ENCODE assay signal across 23 cellular contexts in the genomic region with DNA sequence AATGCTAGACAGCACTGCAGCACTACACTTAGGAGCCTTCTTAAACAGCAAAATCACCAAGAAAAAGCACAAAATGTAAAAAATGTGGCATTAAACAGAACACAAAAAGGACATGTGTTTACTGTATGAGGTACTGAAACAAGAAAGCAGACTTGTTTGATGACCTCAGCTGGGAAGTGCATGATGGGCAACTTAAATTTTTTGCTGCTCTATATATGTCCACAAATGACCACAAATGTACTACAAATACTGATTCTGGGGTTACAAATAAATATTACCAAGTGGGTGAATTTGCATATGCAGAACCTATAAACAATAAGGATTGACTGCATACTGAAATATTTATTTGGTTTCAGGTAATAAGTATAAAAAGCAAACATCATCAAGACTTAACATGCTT. TPM values are rescaled to one million over a fixed set of nuclear protein-coding genes. Genes with fewer than 3 reads are reported as not detected.
DNase-seq lines count a peak whose midpoint lies in the region; ATAC-seq, FAIRE-seq and TF ChIP-seq lines count a peak whose summit lies in the region.
"Had no signal": no experiment of that assay in that cellular context is flagged by ENCODE, and none has a peak within 500 bp of the region (broad histone marks: within the 10 kb centered on the region; RNA-seq: fewer than 3 reads in every experiment).

No MANE protein-coding gene starts in this region.

- no peaks in the 10 kb centered on the region for H3K27me3 ChIP-seq in K562 (ENCODE audit: control insufficient read depth in 2 of 2, insufficient read depth in 2 of 2, low read length in 2 of 2)
- no peaks in the 10 kb centered on the region for H3K27me3 ChIP-seq in rectal smooth muscle tissue (ENCODE audit: control insufficient read depth, insufficient read depth, low read length)
- H3K27me3 ChIP-seq: SJSA1 had no signal

- peaks cover 22% of the 10 kb centered on the region for H3K36me3 ChIP-seq in K562 (ENCODE audit: control insufficient read depth, insufficient read depth, low read length)
- peaks cover 3% of the 10 kb centered on the region for H3K36me3 ChIP-seq in rectal smooth muscle tissue (ENCODE audit: control insufficient read depth, insufficient read depth, low read length)

- in situ Hi-C loops in K562 (cut with MboI), result no loop called here

- H3K4me1 ChIP-seq in K562 (replicated peaks in 1 of 2; ENCODE audit: control insufficient read depth in 2 of 2, insufficient read depth in 2 of 2, low read length in 2 of 2), result peaks cover 3 to 17% of the 10 kb centered on the region in 2 experiments; a peak in 3 of 5 replicates
- peaks cover 22% of the 10 kb centered on the region for H3K4me1 ChIP-seq in rectal smooth muscle tissue (ENCODE audit: control insufficient read depth, insufficient read depth, low read length)

- peaks cover 73% of the 10 kb centered on the region for H3K79me2 ChIP-seq in K562 (ENCODE audit: control insufficient read depth, insufficient read depth, low read length)

- peak overlapping the region; percentile 30; the same call in 1 of the 3 replicates for H3K27ac ChIP-seq in K562 (ENCODE audit: extremely low read depth, low read depth, low read length)
- H3K27ac ChIP-seq in rectal smooth muscle tissue (ENCODE audit: low read depth, low read length), result peak overlapping the region; percentile 28
- H3K27ac ChIP-seq: KMS-11, SJSA1 had no signal

- H3K4me3 ChIP-seq in K562 (no peak overlapping the region), rectal smooth muscle tissue (ENCODE audit: low read length) (no peak overlapping the region)
- H3K4me3 ChIP-seq: SJSA1 had no signal

- DNase-seq in K562 (ENCODE audit: extremely low read depth in 1 of 4, low spot score in 3 of 4) (no peak), glomerular visceral epithelial cell (ENCODE audit: extremely low spot score) (no peak)
- DNase-seq: ACHN, C1 segment of cervical spinal cord, NCI-H1092, NCI-H1436 treated with DMSO at 0.1 percent for 48 hours, NCI-H2081, NCI-H2171 treated with DMSO at 0.1 percent for 48 hours, NCI-H446, NCI-H526 treated with DMSO at 0.1 percent for 48 hours, SW 1271 had no signal

- TF ChIP-seq EP300 in K562 (IDR thresholded peaks at IDR 0.05; ENCODE audit: low read length), result no peak

- no peak overlapping the region for H3K9ac ChIP-seq in K562 (ENCODE audit: insufficient read depth in 1 of 2, low read depth in 2 of 2, low read length in 2 of 2)
- no peak overlapping the region for H3K9ac ChIP-seq in rectal smooth muscle tissue (ENCODE audit: low read length)
- H3K9ac ChIP-seq: KMS-11 had no signal

- no peak for TF ChIP-seq POLR2A in K562 (conservative IDR thresholded peaks at IDR 0.05)

- TF ChIP-seq RAD21 in K562 (CRISPR knock-in tag; conservative IDR thresholded peaks at IDR 0.05 in 1 of 2, IDR thresholded peaks at IDR 0.05 in 1 of 2), result no peak

- H2AFZ ChIP-seq in K562 (ENCODE audit: low read depth, low read length), result no peak overlapping the region

- BruUV-seq in K562 (replicated peaks; lab: Mats Ljungman, UMichigan), result no TSS peak

- peak; percentile 40 for ATAC-seq in GM19468 (IDR thresholded peaks at IDR 0.05; ENCODE audit: extremely low read depth, unreplicated experiment)
- peak; percentile 43 for ATAC-seq in HG03378 (IDR thresholded peaks at IDR 0.05; ENCODE audit: unreplicated experiment)
- peak; percentile 43 for ATAC-seq in K562
- ATAC-seq in HG02763 (IDR thresholded peaks at IDR 0.05; ENCODE audit: unreplicated experiment), result no peak
- no peak for ATAC-seq in GM21576 (IDR thresholded peaks at IDR 0.05; ENCODE audit: unreplicated experiment)
- ATAC-seq in GM18907 (IDR thresholded peaks at IDR 0.05; ENCODE audit: unreplicated experiment), result no peak
- ATAC-seq: Panc1 had no signal

- no peak overlapping the region for H3K4me2 ChIP-seq in K562 (ENCODE audit: insufficient read depth, low read length)
- H3K4me2 ChIP-seq: KMS-11 had no signal

- intact Hi-C loops in K562 (cut with micrococcal nuclease), result no loop called here

- no peaks in the 10 kb centered on the region for H4K20me1 ChIP-seq in K562 (replicated peaks; ENCODE audit: control insufficient read depth, insufficient read depth, low read length)

- no peaks in the 10 kb centered on the region for H3K9me1 ChIP-seq in K562 (ENCODE audit: control insufficient read depth, insufficient read depth, low read length)

- FAIRE-seq in K562 (lab: Jason Lieb, UNC), result no peak
- FAIRE-seq: D721Med, GM19239, H1 had no signal

- CTCF ChIA-PET in K562 (lab: Yijun Ruan, JAX; ENCODE audit: low intra/inter-chr PET ratio), result no interaction called here

- TF ChIP-seq CTCF in K562 (IDR thresholded peaks at IDR 0.05 in 2 of 3, conservative IDR thresholded peaks at IDR 0.05 in 1 of 3; ENCODE audit: insufficient read depth in 2 of 3, low read depth in 1 of 3, low read length in 3 of 3), result no peak

- POLR2A ChIA-PET in K562 (lab: Yijun Ruan, JAX), result interaction anchor here (1.0 kb wide), 1 partner anchor 33 kb away, joined by 3 read pairs; no protein-coding TSS in a partner anchor

- no peaks in the 10 kb centered on the region for H3K9me3 ChIP-seq in K562 (replicated peaks; ENCODE audit: control insufficient read depth, insufficient read depth, low read depth, low read length)
- H3K9me3 ChIP-seq: SJSA1 had no signal

TF ChIP-seq in K562, 482 proteins besides CTCF, POLR2A, EP300 and RAD21 (continues in another document):
- TF ChIP-seq TCFL5 (CRISPR knock-in tag; conservative IDR thresholded peaks at IDR 0.05) (no peak), MYBL2 (IDR thresholded peaks at IDR 0.05; ENCODE audit: low read depth) (no peak), MYBL2 (CRISPR knock-in tag; IDR thresholded peaks at IDR 0.05; ENCODE audit: borderline replicate concordance) (no peak), CBFA2T3 (IDR thresholded peaks at IDR 0.05) (no peak), SIRT6 (IDR thresholded peaks at IDR 0.05; ENCODE audit: low read depth, low read length) (no peak), GATAD2A (IDR thresholded peaks at IDR 0.05) (no peak), CHAMP1 (IDR thresholded peaks at IDR 0.05) (no peak)

RNA-seq across cellular contexts. Expression of gene RAB23, which starts 13.1 kb away (rescaled TPM):
- 2.6 and 13.3 TPM in 2 replicates for total RNA-seq in K562 (2011; cell fraction: chromatin; rRNA removed; ENCODE audit: low replicate concordance)
- 2.2 and 3.0 TPM in 2 replicates for total RNA-seq in K562 (2011; cell fraction: nucleolus; rRNA removed)
- total RNA-seq in K562 (2011; cell fraction: nucleoplasm; rRNA removed), result 7.0 and 17.6 TPM in 2 replicates
- total RNA-seq in K562 (2014; rRNA removed), result 6.0 and 7.1 TPM in 2 replicates
- total RNA-seq in K562 (2014; rRNA removed; fragmentation: Illumina TruSeq; extraction: Trizol), result 15.0 and 16.9 TPM in 2 replicates
- 16.4 and 18.0 TPM in 2 replicates for total RNA-seq in K562 (2015; rRNA removed; fragmentation: Illumina TruSeq; extraction: Trizol)
- 9.4 and 10.0 TPM in 2 replicates for total RNA-seq in K562 (2021)
- 9.6 and 14.1 TPM in 2 replicates for polyA plus RNA-seq in K562 (2011; rRNA removed)
- 1.8 and 2.9 TPM in 2 replicates for polyA plus RNA-seq in K562 (2011; cell fraction: cytosol; rRNA removed)
- polyA plus RNA-seq in K562 (2011; cell fraction: nucleus; rRNA removed), result 5.1 and 7.7 TPM in 2 replicates
- polyA plus RNA-seq in K562 (2012), result 6.7 and 8.7 TPM in 2 replicates
- 10.7 and 14.3 TPM in 2 replicates for polyA plus RNA-seq in K562 (2014; fragmentation: Illumina TruSeq; extraction: Trizol)
- polyA plus RNA-seq in K562 (2014; fragmentation: Nextera tagmentation; extraction: Ambion mirVana), result 1 to 10 TPM; 3.4 to 3.6 TPM
- 8.4 and 10.0 TPM in 2 replicates for polyA plus RNA-seq in K562 (2014; rRNA removed)
- 13.2 and 14.3 TPM in 2 replicates for polyA minus RNA-seq in K562 (2011; rRNA and poly(A)+ RNA removed)
- polyA minus RNA-seq in K562 (2011; cell fraction: cytosol; rRNA and poly(A)+ RNA removed), result 3.1 and 3.7 TPM in 2 replicates
- polyA minus RNA-seq in K562 (2011; cell fraction: nucleus; rRNA and poly(A)+ RNA removed), result 5.1 and 5.7 TPM in 2 replicates

RNA-seq across cellular contexts. Expression of gene BAG2, which starts 36.9 kb away (rescaled TPM):
- 4.4 and 16.7 TPM in 2 replicates for total RNA-seq in K562 (2011; cell fraction: chromatin; rRNA removed; ENCODE audit: low replicate concordance)
- 3.8 and 5.3 TPM in 2 replicates for total RNA-seq in K562 (2011; cell fraction: nucleolus; rRNA removed)
- 10.3 and 19.5 TPM in 2 replicates for total RNA-seq in K562 (2011; cell fraction: nucleoplasm; rRNA removed)
- total RNA-seq in K562 (2014; rRNA removed) (12.8 and 13.8 TPM in 2 replicates), K562 (2014; rRNA removed; fragmentation: Illumina TruSeq; extraction: Trizol) (20.3 and 21.2 TPM in 2 replicates), K562 (2015; rRNA removed; fragmentation: Illumina TruSeq; extraction: Trizol) (17.6 and 19.7 TPM in 2 replicates), K562 (2021) (17.6 and 19.9 TPM in 2 replicates)
- polyA plus RNA-seq in K562 (2011; rRNA removed) (14.5 and 20.7 TPM in 2 replicates), K562 (2014; fragmentation: Illumina TruSeq; extraction: Trizol) (15.6 and 18.7 TPM in 2 replicates), K562 (2014; fragmentation: Nextera tagmentation; extraction: Ambion mirVana) (10 to 100 TPM; 12.8 to 14.0 TPM), K562 (2014; rRNA removed) (14.5 and 15.3 TPM in 2 replicates)
- polyA plus RNA-seq in K562 (2011; cell fraction: cytosol; rRNA removed), result 5.9 and 7.0 TPM in 2 replicates
- polyA plus RNA-seq in K562 (2011; cell fraction: nucleus; rRNA removed), result 3.3 and 4.5 TPM in 2 replicates
- 8.9 and 12.9 TPM in 2 replicates for polyA plus RNA-seq in K562 (2012)
- 14.5 and 15.8 TPM in 2 replicates for polyA minus RNA-seq in K562 (2011; rRNA and poly(A)+ RNA removed)
- 5.5 and 6.9 TPM in 2 replicates for polyA minus RNA-seq in K562 (2011; cell fraction: cytosol; rRNA and poly(A)+ RNA removed)
- 8.5 and 12.8 TPM in 2 replicates for polyA minus RNA-seq in K562 (2011; cell fraction: nucleus; rRNA and poly(A)+ RNA removed)

Comparison
In these comparisons a context has a peak if more than half of its experiments do, and no peak if none do; other contexts are left out.
1. ATAC-seq: peak in GM19468 (single experiment), HG03378 (single experiment) and K562 (single experiment); none in HG02763 (single experiment), GM21576 (single experiment) and GM18907 (single experiment).